ENCODE assay signal across 1 cellular context in genomic region chr17:76997981-76998531, GRCh38.
TF ChIP-seq lines count a peak whose summit lies in the region.

No MANE protein-coding gene starts in this region.

TF ChIP-seq in GM12878, 131 proteins besides CTCF, POLR2A, EP300 and RAD21 (continued from another document):
- TF ChIP-seq ATF2 (IDR thresholded peaks at IDR 0.05; ENCODE audit: low read length) (peak; percentile 92), RELA (IDR thresholded peaks at IDR 0.05; ENCODE audit: borderline replicate concordance, partially characterized antibody) (peak; percentile 44), ZBTB11 (CRISPR knock-in tag; IDR thresholded peaks at IDR 0.05) (no peak), GABPA (IDR thresholded peaks at IDR 0.05; ENCODE audit: low read depth) (0 out of 2 replicates have a peak, but pooled peaks have one; percentile 43), ZNF207 (IDR thresholded peaks at IDR 0.05; ENCODE audit: borderline replicate concordance) (no peak), HSF1 (IDR thresholded peaks at IDR 0.05; ENCODE audit: low read depth, low read length) (no peak), ETV6 (conservative IDR thresholded peaks at IDR 0.05 in 1 of 2, IDR thresholded peaks at IDR 0.05 in 1 of 2; ENCODE audit: borderline replicate concordance in 1 of 2, low read depth in 1 of 2) (0 out of 4 replicates have a peak, but pooled peaks of 1 of the 2 experiments have one; percentile 50), PAX5 (IDR thresholded peaks at IDR 0.05; ENCODE audit: borderline replicate concordance, low read depth, low read length) (peak; percentile 64), HDGF (IDR thresholded peaks at IDR 0.05) (no peak), BCL11A (IDR thresholded peaks at IDR 0.05; ENCODE audit: low read depth, low read length) (no peak), ZBTB40 (IDR thresholded peaks at IDR 0.05; ENCODE audit: borderline replicate concordance) (no peak), CHD4 (IDR thresholded peaks at IDR 0.05) (no peak), POLR2AphosphoS5 (IDR thresholded peaks at IDR 0.05; ENCODE audit: low read length) (no peak)
